Comparison of ENCODE assay signal across 1 cellular context in genomic region chr3:66407281-66408218, GRCh38.
A peak's percentile ranks its signal among the peaks of the same experiment; 100 is the strongest.
TF ChIP-seq lines count a peak whose summit lies in the region.

No MANE protein-coding gene starts in this region.

TF ChIP-seq in HepG2, 621 proteins besides CTCF, POLR2A, EP300 and RAD21 (continued from another document and continues in another):
- no peak for TF ChIP-seq ZBTB39 (CRISPR knock-in tag; IDR thresholded peaks at IDR 0.05)
- peak; percentile 54 for TF ChIP-seq MNT (IDR thresholded peaks at IDR 0.05)
- 0 out of 2 replicates have a peak, but pooled peaks have one; percentile 51 for TF ChIP-seq ATF2 (CRISPR knock-in tag; IDR thresholded peaks at IDR 0.05)
- no peak for TF ChIP-seq HNF4A (CRISPR knock-in tag; IDR thresholded peaks at IDR 0.05)
- no peak for TF ChIP-seq ATF4 (CRISPR knock-in tag; IDR thresholded peaks at IDR 0.05)
- 0 out of 2 replicates have a peak, but pooled peaks have one; percentile 33 for TF ChIP-seq ZNF205 (CRISPR knock-in tag; IDR thresholded peaks at IDR 0.05)
- TF ChIP-seq ZNF20 (CRISPR knock-in tag; IDR thresholded peaks at IDR 0.05), result no peak
- TF ChIP-seq TFDP1 (CRISPR knock-in tag; IDR thresholded peaks at IDR 0.05; ENCODE audit: borderline replicate concordance), result 0 out of 2 replicates have a peak, but pooled peaks have one; percentile 25
- peak; percentile 31; the same call in 1 of the 2 replicates for TF ChIP-seq ZNF609 (CRISPR knock-in tag; IDR thresholded peaks at IDR 0.05; ENCODE audit: borderline replicate concordance)
- TF ChIP-seq IKZF4 (CRISPR knock-in tag; IDR thresholded peaks at IDR 0.05; ENCODE audit: borderline replicate concordance, low read depth, not compliant biosample characterization), result no peak
- 0 out of 2 replicates have a peak, but pooled peaks have one; percentile 29 for TF ChIP-seq BCL6 (CRISPR knock-in tag; IDR thresholded peaks at IDR 0.05)
- TF ChIP-seq ERF (CRISPR knock-in tag; IDR thresholded peaks at IDR 0.05), result peak; percentile 53; the same call in 1 of the 2 replicates
- TF ChIP-seq THAP8 (CRISPR knock-in tag; IDR thresholded peaks at IDR 0.05; ENCODE audit: borderline replicate concordance), result no peak
- 0 out of 2 replicates have a peak, but pooled peaks have one; percentile 37 for TF ChIP-seq ZNF33B (CRISPR knock-in tag; IDR thresholded peaks at IDR 0.05)
- no peak for TF ChIP-seq MAZ (IDR thresholded peaks at IDR 0.05; ENCODE audit: borderline replicate concordance, low read depth, low read length)
- peak; percentile 44; the same call in 1 of the 2 replicates for TF ChIP-seq MAZ (CRISPR knock-in tag; IDR thresholded peaks at IDR 0.05; ENCODE audit: low read depth)
- TF ChIP-seq SOX5 (CRISPR knock-in tag; IDR thresholded peaks at IDR 0.05; ENCODE audit: borderline replicate concordance), result 0 out of 2 replicates have a peak, but pooled peaks have one; percentile 25
- peak; percentile 16 for TF ChIP-seq RBM22 (optimal IDR thresholded peaks at IDR 0.05; ENCODE audit: low read length)
- no peak for TF ChIP-seq ZFAT (CRISPR knock-in tag; conservative IDR thresholded peaks at IDR 0.05)
- TF ChIP-seq ZSCAN5A (CRISPR knock-in tag; IDR thresholded peaks at IDR 0.05; ENCODE audit: borderline replicate concordance), result no peak
- no peak for TF ChIP-seq ZNF12 (CRISPR knock-in tag; IDR thresholded peaks at IDR 0.05)
- TF ChIP-seq BHLHE40 (IDR thresholded peaks at IDR 0.05; ENCODE audit: low read length), result no peak
- TF ChIP-seq ADNP (CRISPR knock-in tag; IDR thresholded peaks at IDR 0.05), result no peak
- peak; percentile 40; the same call in 1 of the 2 replicates for TF ChIP-seq ZNF501 (CRISPR knock-in tag; IDR thresholded peaks at IDR 0.05)
- peak; percentile 39; the same call in 1 of the 2 replicates for TF ChIP-seq ZNF629 (CRISPR knock-in tag; conservative IDR thresholded peaks at IDR 0.05)
- TF ChIP-seq ZNF614 (CRISPR knock-in tag; IDR thresholded peaks at IDR 0.05; ENCODE audit: borderline replicate concordance), result peak; percentile 36; the same call in 1 of the 2 replicates
- TF ChIP-seq ZNF598 (CRISPR knock-in tag; IDR thresholded peaks at IDR 0.05; ENCODE audit: borderline replicate concordance), result 0 out of 2 replicates have a peak, but pooled peaks have one; percentile 36
- no peak for TF ChIP-seq REL (CRISPR knock-in tag; conservative IDR thresholded peaks at IDR 0.05)
- TF ChIP-seq ZNF263 (CRISPR knock-in tag; IDR thresholded peaks at IDR 0.05), result 0 out of 2 replicates have a peak, but pooled peaks have one; percentile 33
- 0 out of 2 replicates have a peak, but pooled peaks have one; percentile 52 for TF ChIP-seq SALL2 (CRISPR knock-in tag; IDR thresholded peaks at IDR 0.05)
- peak; percentile 25; the same call in 1 of the 2 replicates for TF ChIP-seq ARID5B (CRISPR knock-in tag; IDR thresholded peaks at IDR 0.05)
- TF ChIP-seq KLF6 (CRISPR knock-in tag; IDR thresholded peaks at IDR 0.05), result peak; percentile 55; the same call in 1 of the 2 replicates
- TF ChIP-seq BCLAF1 (IDR thresholded peaks at IDR 0.05), result no peak
